8 cellular contexts compared by ENCODE assay signal in the genomic region with DNA sequence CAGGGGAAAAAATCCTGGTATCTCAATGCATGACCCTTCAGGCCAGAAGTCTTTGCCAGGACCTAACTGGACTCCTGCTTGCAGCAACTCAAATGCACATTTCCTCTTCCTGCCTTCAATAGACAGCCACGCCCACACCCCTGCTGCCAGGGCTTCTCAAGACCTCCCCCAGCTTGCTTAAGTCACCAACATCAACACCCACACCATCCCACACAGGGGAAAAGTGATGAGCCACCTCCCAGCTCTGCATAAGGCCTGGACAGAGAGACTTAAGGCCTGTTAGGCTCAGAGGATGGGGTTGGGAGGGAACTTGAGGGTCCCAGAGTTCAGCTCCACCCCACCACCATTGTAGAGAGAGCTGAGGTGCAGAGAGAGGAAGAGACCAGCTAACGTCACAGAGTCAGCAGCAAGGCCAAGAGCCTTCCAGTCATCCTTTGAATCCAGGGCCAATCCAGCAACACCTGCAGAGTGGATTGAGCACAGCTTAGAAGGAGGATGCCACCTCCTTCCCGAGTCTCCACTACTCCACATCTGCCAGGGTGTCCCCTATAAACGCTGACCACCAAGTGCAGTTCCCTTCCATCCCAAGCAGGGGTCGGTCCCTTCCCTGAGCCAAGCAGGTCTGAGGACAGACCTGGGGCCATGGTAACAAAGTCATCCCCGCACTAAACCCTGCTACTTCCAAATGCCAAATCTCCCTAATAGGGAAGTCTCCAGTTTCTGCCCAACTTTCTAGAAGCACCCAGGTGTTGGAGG. TPM values are rescaled to one million over a fixed set of nuclear protein-coding genes. Genes with fewer than 3 reads are reported as not detected.
DNase-seq lines count a peak whose midpoint lies in the region; ATAC-seq and TF ChIP-seq lines count a peak whose summit lies in the region.

No MANE protein-coding gene starts in this region.

- H3K9ac ChIP-seq in NT2/D1 (ENCODE audit: insufficient read length, low read depth): peak overlapping the region; percentile 2

- peak; percentile 26 for TF ChIP-seq POLR2A in GM19099 (IDR thresholded peaks at IDR 0.05; ENCODE audit: extremely low read depth, insufficient read length, low read depth)

- H3K27me3 Mint-ChIP-seq in activated T-cell treated with anti-CD3 and anti-CD28 coated beads, Interleukin-2, amount 50 U/mL, for 4 hours (ENCODE audit: low read depth): no peaks in the 10 kb centered on the region

- no peaks in the 10 kb centered on the region for H3K9me3 ChIP-seq in NT2/D1 (ENCODE audit: insufficient read depth, low read length)

- peaks cover 54% of the 10 kb centered on the region for H3K4me1 Mint-ChIP-seq in activated T-cell treated with anti-CD3 and anti-CD28 coated beads, Interleukin-2, amount 50 U/mL, for 4 hours (ENCODE audit: low read depth)

- peaks cover 29% of the 10 kb centered on the region for H3K4me1 ChIP-seq in NT2/D1 (ENCODE audit: insufficient read depth, insufficient read length)

- DNase-seq in NT2/D1 (ENCODE audit: low read depth, low spot score) (peak; percentile 82), foreskin melanocyte (peak; percentile 20), skeletal muscle cell (ENCODE audit: low read depth) (peak; percentile 27), DMS153 (lab: John Stamatoyannopoulos, UW) (no peak), DMS79 treated with DMSO at 0.1 percent for 48 hours (lab: John Stamatoyannopoulos, UW) (no peak), DMS53 (lab: John Stamatoyannopoulos, UW) (no peak)
- DNase-seq in activated T-cell treated with anti-CD3 and anti-CD28 coated beads, Interleukin-2, amount 50 U/mL, for 4 hours: peak; percentile 79

- ATAC-seq in activated T-cell treated with anti-CD3 and anti-CD28 coated beads, Interleukin-2, amount 50 U/mL, for 4 hours: peak; percentile 44 to 51

- H3K27me3 ChIP-seq in NT2/D1 (ENCODE audit: insufficient read depth, insufficient read length): no peaks in the 10 kb centered on the region

- H3K4me3 ChIP-seq in NT2/D1 (ENCODE audit: insufficient read length, low read depth): no peak overlapping the region
- H3K4me3 ChIP-seq in skeletal muscle cell (ENCODE audit: low read depth, low read length): no peak overlapping the region

- peaks cover 13% of the 10 kb centered on the region for H3K36me3 Mint-ChIP-seq in activated T-cell treated with anti-CD3 and anti-CD28 coated beads, Interleukin-2, amount 50 U/mL, for 4 hours (ENCODE audit: insufficient read depth)

- H3K36me3 ChIP-seq in NT2/D1 (ENCODE audit: insufficient read depth, insufficient read length, low read length): peaks cover 48% of the 10 kb centered on the region

- H3K4me3 Mint-ChIP-seq in activated T-cell treated with anti-CD3 and anti-CD28 coated beads, Interleukin-2, amount 50 U/mL, for 4 hours: peak overlapping the region; percentile 14

- H3K9me3 Mint-ChIP-seq in activated T-cell treated with anti-CD3 and anti-CD28 coated beads, Interleukin-2, amount 50 U/mL, for 4 hours: no peaks in the 10 kb centered on the region

RNA-seq across cellular contexts. Expression of a gene that starts 50.0 kb away (rescaled TPM):
- 10 to 100 TPM; 47.3 to 51.8 (median 48.6) TPM for total RNA-seq in activated T-cell treated with anti-CD3 and anti-CD28 coated beads, Interleukin-2, amount 50 U/mL, for 4 hours

Comparison
In these comparisons a context has a peak if more than half of its experiments do, and no peak if none do; other contexts are left out.
1. DNase-seq: peak in NT2/D1 (single experiment), activated T-cell treated with anti-CD3 and anti-CD28 coated beads, Interleukin-2, amount 50 U/mL, for 4 hours (single experiment), foreskin melanocyte (single experiment) and skeletal muscle cell (single experiment); none in DMS153 (single experiment), DMS79 treated with DMSO at 0.1 percent for 48 hours (single experiment) and DMS53 (single experiment).